In the genomic region with DNA sequence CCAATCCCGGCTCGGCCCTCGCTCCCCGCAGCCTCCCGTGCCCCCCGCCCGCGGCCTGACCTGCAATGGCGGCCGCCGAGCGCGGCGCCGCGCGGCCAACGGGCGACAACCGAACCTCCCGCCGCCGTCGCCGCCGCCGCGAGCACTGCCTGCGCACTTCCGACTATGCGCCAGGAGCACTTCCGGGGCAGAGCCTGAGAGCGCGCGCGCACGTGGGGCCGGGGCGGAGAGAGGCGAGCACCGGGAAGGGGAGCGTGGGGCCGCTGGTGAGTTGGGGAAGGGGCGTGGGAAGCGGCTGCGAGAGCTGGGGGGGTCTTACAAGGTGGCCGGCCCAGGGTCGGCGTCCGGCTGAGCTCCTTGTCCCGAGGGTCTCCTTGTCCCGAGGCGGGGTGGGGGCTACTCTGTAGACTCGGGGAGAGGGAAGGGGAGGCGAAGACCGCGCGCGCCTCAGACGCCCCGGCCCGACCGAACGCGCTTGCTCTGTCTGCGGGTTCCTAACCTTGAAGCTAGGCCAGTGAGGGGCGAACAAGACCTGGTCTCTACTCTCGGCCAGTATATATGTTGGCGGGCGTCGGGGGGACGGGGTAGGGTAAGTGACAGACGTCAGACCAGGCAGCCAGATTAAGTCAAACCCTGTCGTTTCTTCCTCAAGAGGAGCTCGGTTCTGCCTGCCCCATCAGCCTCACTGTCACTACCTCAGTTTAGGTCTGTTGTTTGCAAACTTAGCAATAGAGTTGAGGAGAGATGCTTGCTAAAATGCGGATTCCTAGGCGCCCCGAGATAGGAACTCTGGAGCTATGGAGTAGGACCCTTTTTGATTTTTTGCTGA, we compare ENCODE assay signal across 8 cellular contexts. TPM values are rescaled to one million over a fixed set of nuclear protein-coding genes. Genes with fewer than 3 reads are reported as not detected.
A peak's percentile ranks its signal among the peaks of the same experiment; 100 is the strongest.
DNase-seq lines count a peak whose midpoint lies in the region; ATAC-seq and TF ChIP-seq lines count a peak whose summit lies in the region.

A gene with protein sequence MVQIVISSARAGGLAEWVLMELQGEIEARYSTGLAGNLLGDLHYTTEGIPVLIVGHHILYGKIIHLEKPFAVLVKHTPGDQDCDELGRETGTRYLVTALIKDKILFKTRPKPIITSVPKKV (minus strand): TSS at position 165 of the 829 bp plus-strand sequence. CDS start 11,130 bp downstream, outside the sequence.
A gene (plus strand): TSS at position 226 of the 829 bp plus-strand sequence. CDS start 811 bp downstream, outside the sequence.

- peaks cover 10% of the 10 kb centered on the region for H3F3A ChIP-seq in DOHH2 (ENCODE audit: control insufficient read depth, insufficient read depth)

- H3K27me3 ChIP-seq in DOHH2 (ENCODE audit: control insufficient read depth, low read length) (no peaks in the 10 kb centered on the region), gastroesophageal sphincter (no peaks in the 10 kb centered on the region)

- no peaks in the 10 kb centered on the region for H3K9me2 ChIP-seq in DOHH2 (replicated peaks; ENCODE audit: control insufficient read depth, low read length)

- H3K27ac ChIP-seq in DOHH2 (ENCODE audit: low read depth, low read length) (peak within 1 kb of the TSS; percentile 77), KOPT-K1 (ENCODE audit: low read depth, low read length, poor library complexity, severe bottlenecking) (peak within 1 kb of the TSS; percentile 98), gastroesophageal sphincter (peak within 1 kb of the TSS; percentile 75 to 97 (median 96)), substantia nigra (ENCODE audit: low read depth, low read length, poor library complexity, severe bottlenecking) (peak within 1 kb of the TSS; percentile 78)

- peaks cover 22% of the 10 kb centered on the region for H4K20me1 ChIP-seq in DOHH2 (ENCODE audit: control insufficient read depth, insufficient read depth, low read depth, low read length)

- H3K4me2 ChIP-seq in DOHH2 (ENCODE audit: low read length), result peak within 1 kb of the TSS; percentile 83

- peak within 1 kb of the TSS; percentile 81 for H3K4me3 ChIP-seq in DOHH2 (ENCODE audit: low read length)
- H3K4me3 ChIP-seq in gastroesophageal sphincter, result peak within 1 kb of the TSS; percentile 95 to 97

- in situ Hi-C loops in SK-MEL-5 (cut with HindIII; ENCODE audit: low pct_unique_long_range_greater_than_20kb, low sequenced_read_pairs), result no loop called here

- TF ChIP-seq CTCF in DOHH2 (IDR thresholded peaks at IDR 0.05; ENCODE audit: low read depth, low read length, poor library complexity, severe bottlenecking) (no peak), gastroesophageal sphincter (IDR thresholded peaks at IDR 0.05) (peak in 2 of 4 experiments; percentile 14 to 19)

- H3K4me1 ChIP-seq in DOHH2 (ENCODE audit: control insufficient read depth, low read length), result peaks cover 31% of the 10 kb centered on the region
- peaks cover 0 to 62% (median 21%) of the 10 kb centered on the region in 3 donors for H3K4me1 ChIP-seq in gastroesophageal sphincter

- peaks cover 96% of the 10 kb centered on the region for H3K79me2 ChIP-seq in DOHH2 (ENCODE audit: control insufficient read depth, low read length)

- H3K9me3 ChIP-seq in DOHH2 (ENCODE audit: control insufficient read depth, insufficient read depth, low read length) (no peaks in the 10 kb centered on the region), KOPT-K1 (ENCODE audit: insufficient read depth, low read length, poor library complexity, severe bottlenecking) (no peaks in the 10 kb centered on the region), gastroesophageal sphincter (no peaks in the 10 kb centered on the region)

- WGBS in gastroesophageal sphincter (ENCODE audit: low coverage in 1 of 2), 2 donors, result 0 to 2% methylated on average over 5 of the region's 78 CpGs

- TF ChIP-seq POLR2A in gastroesophageal sphincter (IDR thresholded peaks at IDR 0.05), result peak; percentile 96 to 97

- peak; percentile 85 for ATAC-seq in GM21737 (IDR thresholded peaks at IDR 0.05; ENCODE audit: unreplicated experiment)
- peak; percentile 97 for ATAC-seq in gastroesophageal sphincter

- DNase-seq in SK-MEL-5 (ENCODE audit: low read depth, low spot score) (peak; percentile 79), nucleus accumbens (lab: John Stamatoyannopoulos, UW) (peak in 55 of 56 donors; percentile 17 to 90 (median 76)), substantia nigra (lab: John Stamatoyannopoulos, UW) (peak; percentile 20 to 91 (median 76))
- peak; percentile 61 to 83 (median 70) for DNase-seq in activated naive CD4-positive, alpha-beta T cell (lab: John Stamatoyannopoulos, UW)

- TF ChIP-seq EP300 in gastroesophageal sphincter (IDR thresholded peaks at IDR 0.05), result no peak

- H3K36me3 ChIP-seq in DOHH2 (ENCODE audit: control insufficient read depth, low read length) (peaks cover 84% of the 10 kb centered on the region), KOPT-K1 (ENCODE audit: insufficient read depth, low read length) (peaks cover 60% of the 10 kb centered on the region), gastroesophageal sphincter (peaks cover 0 to 29% of the 10 kb centered on the region in 2 donors)

RNA-seq across cellular contexts. Expression of the first gene that starts in this region (rescaled TPM):
- 70.5 and 80.5 TPM in 2 replicates for total RNA-seq in SK-MEL-5 (2014; rRNA removed; shearing (Covaris generic))
- 151 and 172 TPM in 2 replicates for polyA plus RNA-seq in SK-MEL-5 (2015; cell fraction: cytosol; rRNA removed)
- 80.6 and 103 TPM in 2 replicates for polyA plus RNA-seq in SK-MEL-5 (2015; cell fraction: nucleus; rRNA removed)
- total RNA-seq in gastroesophageal sphincter, result 100 to 1,000 TPM in 1 of 4 donors, 10 to 100 TPM in 3; 44.0 to 102 (median 61.9) TPM

RNA-seq across cellular contexts. Expression of the second gene that starts in this region (rescaled TPM):
- total RNA-seq in SK-MEL-5 (2014; rRNA removed; shearing (Covaris generic)), result 24.7 and 26.6 TPM in 2 replicates
- polyA plus RNA-seq in SK-MEL-5 (2015; cell fraction: cytosol; rRNA removed), result 54.4 and 56.5 TPM in 2 replicates
- polyA plus RNA-seq in SK-MEL-5 (2015; cell fraction: nucleus; rRNA removed), result 72.5 and 91.4 TPM in 2 replicates
- 10 to 100 TPM; 16.4 to 36.2 (median 25.8) TPM for total RNA-seq in gastroesophageal sphincter

Comparison
In these comparisons a context has a peak if more than half of its experiments do, and no peak if none do; other contexts are left out.
1. Peak in every context shown above with its lines: DNase-seq, ATAC-seq, H3K4me3 ChIP-seq and H3K27ac ChIP-seq.